ENCODE assay signal across 11 cellular contexts in the genomic region with DNA sequence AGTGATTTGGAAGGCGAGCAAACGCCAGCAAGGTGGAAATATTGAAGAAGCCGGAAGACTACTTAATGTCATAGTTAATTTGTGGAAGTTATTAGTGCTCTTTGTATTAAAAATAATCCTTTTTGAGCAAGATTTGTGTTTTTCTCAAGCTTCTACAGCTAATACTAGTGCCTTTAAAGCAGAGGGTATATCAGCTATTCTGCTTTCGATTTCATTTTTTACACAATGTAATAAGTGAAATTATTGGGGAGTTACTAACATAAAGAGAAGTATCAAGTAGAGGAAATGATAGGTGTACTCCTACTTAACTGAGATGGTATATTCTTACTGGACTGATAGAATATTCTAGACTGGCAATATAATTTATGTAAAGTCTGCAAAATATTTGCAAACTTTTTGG.
"Had no signal": no experiment of that assay in that cellular context is flagged by ENCODE, and none has a peak within 500 bp of the region (broad histone marks: within the 10 kb centered on the region; RNA-seq: fewer than 3 reads in every experiment).

No MANE protein-coding gene starts in this region.

- H3K4me3 Mint-ChIP-seq: activated CD4-positive, alpha-beta memory T cell treated with anti-CD3 and anti-CD28 coated beads, Interleukin-2, amount 10 ng/mL, durations not matched to agents 7 days and 5 days; activated naive CD8-positive, alpha-beta T cell treated with anti-CD3 and anti-CD28 coated beads, Interleukin-2, amount 10 ng/mL, durations not matched to agents 7 days and 5 days; naive thymus-derived CD4-positive, alpha-beta T cell had no signal

- H3K79me2 ChIP-seq: hepatocyte had no signal

- H3K27ac Mint-ChIP-seq: activated CD4-positive, alpha-beta memory T cell treated with anti-CD3 and anti-CD28 coated beads, Interleukin-2, amount 10 ng/mL, durations not matched to agents 7 days and 5 days; activated naive CD8-positive, alpha-beta T cell treated with anti-CD3 and anti-CD28 coated beads, Interleukin-2, amount 10 ng/mL, durations not matched to agents 7 days and 5 days; naive thymus-derived CD4-positive, alpha-beta T cell had no signal

- DNase-seq: activated CD4-positive, alpha-beta memory T cell treated with anti-CD3 and anti-CD28 coated beads, Interleukin-2, amount 10 ng/mL, durations not matched to agents 7 days and 5 days; activated CD8-positive, alpha-beta memory T cell treated with anti-CD3 and anti-CD28 coated beads, Interleukin-2, amount 50 U/mL, for 48 hours; activated naive CD8-positive, alpha-beta T cell treated with anti-CD3 and anti-CD28 coated beads, Interleukin-2, amount 10 ng/mL, durations not matched to agents 7 days and 5 days; midbrain; naive thymus-derived CD4-positive, alpha-beta T cell; occipital lobe; tibial artery had no signal

- H3K27me3 ChIP-seq: ascending aorta, gastroesophageal sphincter, hepatocyte, tibial artery, vagina had no signal

- H3K4me2 ChIP-seq: hepatocyte had no signal

- H3K27me3 Mint-ChIP-seq: activated CD4-positive, alpha-beta memory T cell treated with anti-CD3 and anti-CD28 coated beads, Interleukin-2, amount 10 ng/mL, durations not matched to agents 7 days and 5 days; activated naive CD8-positive, alpha-beta T cell treated with anti-CD3 and anti-CD28 coated beads, Interleukin-2, amount 10 ng/mL, durations not matched to agents 7 days and 5 days had no signal

- H3K36me3 ChIP-seq: ascending aorta, gastroesophageal sphincter, tibial artery, vagina had no signal

- ATAC-seq: gastroesophageal sphincter; naive thymus-derived CD4-positive, alpha-beta T cell had no signal

- H3K9me3 Mint-ChIP-seq: activated CD4-positive, alpha-beta memory T cell treated with anti-CD3 and anti-CD28 coated beads, Interleukin-2, amount 10 ng/mL, durations not matched to agents 7 days and 5 days; activated naive CD8-positive, alpha-beta T cell treated with anti-CD3 and anti-CD28 coated beads, Interleukin-2, amount 10 ng/mL, durations not matched to agents 7 days and 5 days; naive thymus-derived CD4-positive, alpha-beta T cell had no signal

- H3K4me3 ChIP-seq: ascending aorta, gastroesophageal sphincter, hepatocyte, tibial artery, vagina had no signal

- H2AFZ ChIP-seq: hepatocyte had no signal

- H3K4me1 ChIP-seq: ascending aorta, tibial artery had no signal

- H3K9me3 ChIP-seq: ascending aorta, gastroesophageal sphincter, tibial artery, vagina had no signal

- H3K27ac ChIP-seq: ascending aorta, gastroesophageal sphincter, hepatocyte, tibial artery, vagina had no signal

- H3K36me3 Mint-ChIP-seq: naive thymus-derived CD4-positive, alpha-beta T cell had no signal
